7 cellular contexts compared by ENCODE assay signal in the genomic region with DNA sequence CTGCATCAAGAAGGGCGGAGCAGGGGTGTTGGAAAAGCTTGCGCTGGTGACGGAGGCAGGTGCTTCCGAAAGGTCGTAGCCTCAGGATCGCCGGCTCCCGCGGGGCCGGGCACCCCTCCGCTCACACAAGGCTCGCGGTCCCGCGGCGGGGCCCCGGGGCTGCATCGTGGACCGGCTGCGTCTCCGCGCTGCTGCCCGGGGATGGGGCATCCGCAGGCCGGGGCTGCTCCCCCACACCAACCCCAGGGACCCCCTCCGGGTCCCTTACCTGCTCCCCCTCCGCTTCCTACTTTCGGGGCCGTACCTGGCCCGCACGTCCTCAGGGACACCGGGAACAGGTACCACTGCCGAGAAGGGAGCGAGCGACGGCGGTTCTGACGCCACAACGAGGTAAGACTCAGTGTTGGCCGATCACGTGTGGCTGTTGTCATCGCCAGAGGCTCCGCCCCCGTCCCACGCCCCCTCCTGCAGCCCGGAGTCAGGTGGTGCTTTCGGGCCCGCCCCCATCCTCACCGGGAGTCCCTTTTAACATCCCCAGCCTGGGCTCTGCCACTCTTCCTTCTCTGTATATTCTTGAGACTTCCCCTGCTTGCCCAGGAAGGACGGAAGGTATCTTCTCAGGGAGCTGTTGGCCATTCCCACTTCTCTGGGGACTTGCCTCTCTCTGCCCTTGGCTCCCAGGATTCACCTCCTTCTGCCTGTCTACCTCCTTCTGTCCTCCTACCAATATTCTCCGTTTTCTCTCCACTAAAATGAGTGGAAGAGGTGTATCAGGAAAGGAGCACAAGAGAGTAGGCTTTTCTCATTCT. TPM values are rescaled to one million over a fixed set of nuclear protein-coding genes. Genes with fewer than 3 reads are reported as not detected.
DNase-seq lines count a peak whose midpoint lies in the region; ATAC-seq and TF ChIP-seq lines count a peak whose summit lies in the region.

A gene (minus strand): TSS at position 399 of the 809 bp plus-strand sequence. CDS start 1,014 bp downstream, outside the sequence.

- ATAC-seq in GM18520 (IDR thresholded peaks at IDR 0.05; ENCODE audit: unreplicated experiment) (peak; percentile 80), HG03025 (IDR thresholded peaks at IDR 0.05; ENCODE audit: low FRiP score, unreplicated experiment) (peak; percentile 89), mucosa of descending colon (peak; percentile 100)
- ATAC-seq in activated CD8-positive, alpha-beta memory T cell treated with anti-CD3 and anti-CD28 coated beads, Interleukin-2, amount 10 ng/mL, durations not matched to agents 7 days and 5 days: peak; percentile 100

- no peaks in the 10 kb centered on the region for H3K4me1 Mint-ChIP-seq in activated CD8-positive, alpha-beta memory T cell treated with anti-CD3 and anti-CD28 coated beads, Interleukin-2, amount 10 ng/mL, durations not matched to agents 7 days and 5 days
- H3K4me1 Mint-ChIP-seq in endothelial cell (ENCODE audit: unreplicated experiment): peaks cover 3% of the 10 kb centered on the region

- peak within 1 kb of the TSS; percentile 19 for H3K4me3 ChIP-seq in mucosa of descending colon

- H3K4me1 ChIP-seq in mucosa of descending colon (ENCODE audit: low read depth): no peaks in the 10 kb centered on the region

- CTCF ChIA-PET in activated CD8-positive, alpha-beta memory T cell treated with anti-CD3 and anti-CD28 coated beads, Interleukin-2, amount 10 ng/mL, durations not matched to agents 7 days and 5 days (lab: Charles Lee): no interaction called here

- H3K9me3 ChIP-seq in mucosa of descending colon: no peaks in the 10 kb centered on the region

- H3K36me3 ChIP-seq in mucosa of descending colon (ENCODE audit: low read depth): no peaks in the 10 kb centered on the region

- H3K9me3 Mint-ChIP-seq in activated CD8-positive, alpha-beta memory T cell treated with anti-CD3 and anti-CD28 coated beads, Interleukin-2, amount 10 ng/mL, durations not matched to agents 7 days and 5 days (ENCODE audit: low read depth): peaks cover 3% of the 10 kb centered on the region
- H3K9me3 Mint-ChIP-seq in endothelial cell (ENCODE audit: unreplicated experiment): no peaks in the 10 kb centered on the region

- TF ChIP-seq CTCF in endothelial cell (IDR thresholded peaks at IDR 0.05; ENCODE audit: unreplicated experiment) (no peak), mucosa of descending colon (IDR thresholded peaks at IDR 0.05) (no peak)

- no peak within 1 kb of the TSS for H3K27ac Mint-ChIP-seq in activated CD8-positive, alpha-beta memory T cell treated with anti-CD3 and anti-CD28 coated beads, Interleukin-2, amount 10 ng/mL, durations not matched to agents 7 days and 5 days
- H3K27ac Mint-ChIP-seq in endothelial cell (ENCODE audit: unreplicated experiment): peak within 1 kb of the TSS; percentile 85

- peaks cover 3% of the 10 kb centered on the region for H3K27me3 Mint-ChIP-seq in activated CD8-positive, alpha-beta memory T cell treated with anti-CD3 and anti-CD28 coated beads, Interleukin-2, amount 10 ng/mL, durations not matched to agents 7 days and 5 days
- H3K27me3 Mint-ChIP-seq in endothelial cell (ENCODE audit: unreplicated experiment): peaks cover 2% of the 10 kb centered on the region

- DNase-seq in NCI-H2227 treated with DMSO at 0.1 percent for 48 hours (lab: John Stamatoyannopoulos, UW): peak; percentile 93
- DNase-seq in activated CD8-positive, alpha-beta memory T cell treated with anti-CD3 and anti-CD28 coated beads, Interleukin-2, amount 10 ng/mL, durations not matched to agents 7 days and 5 days: peak; percentile 86
- peak; percentile 76 for DNase-seq in endothelial cell (ENCODE audit: low spot score)
- DNase-seq in mucosa of descending colon: peak; percentile 85 to 87 (median 85)
- peak; percentile 65 to 67 for DNase-seq in stimulated activated CD8-positive, alpha-beta memory T cell treated with anti-CD3 and anti-CD28 coated beads, Interleukin-2, amount 100 ng/mL, for 48 hours (ENCODE audit: low read depth in 2 of 2)

- peak within 1 kb of the TSS; percentile 65 for H3K4me3 Mint-ChIP-seq in activated CD8-positive, alpha-beta memory T cell treated with anti-CD3 and anti-CD28 coated beads, Interleukin-2, amount 10 ng/mL, durations not matched to agents 7 days and 5 days
- peak within 1 kb of the TSS; percentile 92 for H3K4me3 Mint-ChIP-seq in endothelial cell (ENCODE audit: unreplicated experiment)

- H3K36me3 Mint-ChIP-seq in activated CD8-positive, alpha-beta memory T cell treated with anti-CD3 and anti-CD28 coated beads, Interleukin-2, amount 10 ng/mL, durations not matched to agents 7 days and 5 days: no peaks in the 10 kb centered on the region
- H3K36me3 Mint-ChIP-seq in endothelial cell (ENCODE audit: low read depth, unreplicated experiment): no peaks in the 10 kb centered on the region

- intact Hi-C loops in mucosa of descending colon (cut with DNase I, micrococcal nuclease): no loop called here

RNA-seq across cellular contexts. Expression of the gene that starts here (rescaled TPM):
- total RNA-seq in activated CD8-positive, alpha-beta memory T cell treated with anti-CD3 and anti-CD28 coated beads, Interleukin-2, amount 10 ng/mL, durations not matched to agents 7 days and 5 days: 1 to 10 TPM; 3.5 to 5.3 TPM
- total RNA-seq in endothelial cell (ENCODE audit: unreplicated experiment): 50.4 TPM
- total RNA-seq in mucosa of descending colon: 1 to 10 TPM; 4.6 to 5.5 (median 4.9) TPM

Comparison
In these comparisons a context has a peak if more than half of its experiments do, and no peak if none do; other contexts are left out.
1. Peak in every context shown above with its lines: DNase-seq, ATAC-seq and H3K4me3 ChIP-seq.